In the genomic region with DNA sequence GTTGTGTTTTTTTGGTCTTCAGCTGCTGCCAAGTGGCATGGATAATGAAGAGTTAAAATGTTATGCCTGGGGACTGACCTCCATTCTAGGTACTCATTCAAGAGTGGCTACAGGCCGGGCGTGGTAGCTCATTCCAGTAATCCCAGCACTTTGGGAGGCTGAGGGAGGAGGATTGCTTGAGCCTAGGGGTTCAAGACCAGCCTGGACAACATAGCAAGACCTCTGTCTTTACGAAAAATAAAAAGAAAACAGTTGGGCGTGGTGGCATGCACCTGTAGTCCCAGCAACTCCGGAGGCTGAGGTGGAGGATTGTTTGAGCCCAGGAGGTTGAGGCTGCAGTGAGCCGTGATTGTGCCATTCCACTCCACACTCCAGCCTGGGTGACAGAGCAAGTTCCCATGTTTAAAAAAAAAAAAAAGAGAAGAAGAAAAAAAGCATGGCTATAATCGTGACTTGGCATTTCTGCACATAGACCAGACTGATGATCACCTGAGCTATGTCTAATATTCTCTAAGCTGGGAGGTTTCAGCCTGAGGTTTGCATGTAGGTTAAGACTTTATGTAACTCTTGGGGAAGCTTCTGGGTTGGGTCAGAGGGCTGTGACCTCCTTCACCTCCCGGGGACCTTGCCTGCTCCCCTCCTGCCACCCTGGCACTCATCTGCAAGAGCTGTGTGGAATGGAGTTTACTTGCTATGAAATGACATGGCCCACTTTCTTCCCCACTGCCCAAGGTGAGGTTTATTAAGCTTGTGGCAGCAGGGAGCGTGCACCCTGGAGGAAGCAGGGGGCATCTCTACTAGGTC, we compare ENCODE assay signal across 19 cellular contexts. TPM values are rescaled to one million over a fixed set of nuclear protein-coding genes. Genes with fewer than 3 reads are reported as not detected.
DNase-seq lines count a peak whose midpoint lies in the region; ATAC-seq and TF ChIP-seq lines count a peak whose summit lies in the region.
"Had no signal": no experiment of that assay in that cellular context is flagged by ENCODE, and none has a peak within 500 bp of the region (broad histone marks: within the 10 kb centered on the region; RNA-seq: fewer than 3 reads in every experiment).

No MANE protein-coding gene starts in this region.

- peaks cover 22 to 49% of the 10 kb centered on the region in 2 donors for H3K9me3 Mint-ChIP-seq in stimulated activated naive CD8-positive, alpha-beta T cell treated with anti-CD3 and anti-CD28 coated beads, Interleukin-15, amount 100 ng/mL, for 72 hours
- H3K9me3 Mint-ChIP-seq in activated naive CD4-positive, alpha-beta T cell treated with anti-CD3 and anti-CD28 coated beads, Interleukin-2, amount 10 ng/mL, durations not matched to agents 7 days and 5 days: peaks cover 30% of the 10 kb centered on the region

- no peak for TF ChIP-seq EP300 in gastroesophageal sphincter (IDR thresholded peaks at IDR 0.05)

- H3K27me3 Mint-ChIP-seq in stimulated activated naive CD8-positive, alpha-beta T cell treated with anti-CD3 and anti-CD28 coated beads, Interleukin-15, amount 100 ng/mL, for 72 hours: no peaks in the 10 kb centered on the region
- no peaks in the 10 kb centered on the region for H3K27me3 Mint-ChIP-seq in activated naive CD4-positive, alpha-beta T cell treated with anti-CD3 and anti-CD28 coated beads, Interleukin-2, amount 10 ng/mL, durations not matched to agents 7 days and 5 days
- H3K27me3 Mint-ChIP-seq: central memory CD8-positive, alpha-beta T cell; naive B cell had no signal

- peaks cover 14% of the 10 kb centered on the region for H3K4me1 Mint-ChIP-seq in stimulated activated naive CD8-positive, alpha-beta T cell treated with anti-CD3 and anti-CD28 coated beads, Interleukin-15, amount 100 ng/mL, for 72 hours
- H3K4me1 Mint-ChIP-seq in activated naive CD4-positive, alpha-beta T cell treated with anti-CD3 and anti-CD28 coated beads, Interleukin-2, amount 10 ng/mL, durations not matched to agents 7 days and 5 days: no peaks in the 10 kb centered on the region
- H3K4me1 Mint-ChIP-seq: central memory CD8-positive, alpha-beta T cell; GM23338 had no signal

- H3K9me3 ChIP-seq in gastroesophageal sphincter (peaks cover 0 to 14% (median 0%) of the 10 kb centered on the region in 3 donors), psoas muscle (peaks cover 6% of the 10 kb centered on the region)

- intact Hi-C loops in psoas muscle (cut with DNase I): no loop called here

- H3K4me1 ChIP-seq in gastroesophageal sphincter (peaks cover 0 to 34% (median 10%) of the 10 kb centered on the region in 3 donors), psoas muscle (peaks cover 18% of the 10 kb centered on the region)

- peak; percentile 34 for ATAC-seq in stimulated activated naive CD8-positive, alpha-beta T cell treated with anti-CD3 and anti-CD28 coated beads, Interleukin-15, amount 100 ng/mL, for 72 hours
- ATAC-seq in stimulated activated naive CD8-positive, alpha-beta T cell treated with anti-CD3 and anti-CD28 coated beads, Interleukin-15, Interleukin-2, amounts not matched to agents 100 U/mL and 50 U/mL, for 24 hours: no peak
- ATAC-seq in gastroesophageal sphincter (peak; percentile 20), psoas muscle (no peak)
- ATAC-seq: GM23338 had no signal

- peak overlapping the region in 3 of 4 donors; percentile 78 to 79 (median 78) for H3K27ac ChIP-seq in gastroesophageal sphincter
- H3K27ac ChIP-seq in psoas muscle: peak overlapping the region; percentile 30

- no peaks in the 10 kb centered on the region for H3K27me3 ChIP-seq in gastroesophageal sphincter
- no peaks in the 10 kb centered on the region for H3K27me3 ChIP-seq in psoas muscle (ENCODE audit: insufficient read depth in 3 of 3, low read length in 2 of 3)
- H3K27me3 ChIP-seq: MG63 had no signal

- TF ChIP-seq POLR2A in gastroesophageal sphincter (IDR thresholded peaks at IDR 0.05): no peak

- H3K36me3 ChIP-seq in gastroesophageal sphincter (peaks cover 0 to 59% of the 10 kb centered on the region in 2 donors), psoas muscle (ENCODE audit: insufficient read depth in 1 of 2, low read depth in 1 of 2) (peaks cover 0 to 41% of the 10 kb centered on the region in 2 donors)

- H3K36me3 Mint-ChIP-seq in activated naive CD4-positive, alpha-beta T cell treated with anti-CD3 and anti-CD28 coated beads, Interleukin-2, amount 10 ng/mL, durations not matched to agents 7 days and 5 days: peaks cover 53% of the 10 kb centered on the region

- CTCF ChIA-PET in activated naive CD4-positive, alpha-beta T cell treated with anti-CD3 and anti-CD28 coated beads, Interleukin-2, amount 10 ng/mL, durations not matched to agents 7 days and 5 days (lab: Charles Lee): no interaction called here

- 48 to 77% methylated on average over 3 to 7 of the region's 9 CpGs for WGBS in gastroesophageal sphincter (ENCODE audit: low coverage in 1 of 2), 2 donors
- WGBS in psoas muscle, 3 donors: 78 to 79% (median 79%) methylated on average over 9 of the region's 9 CpGs

- peak overlapping the region in 1 of 2 donors; percentile 9 for H3K27ac Mint-ChIP-seq in stimulated activated naive CD8-positive, alpha-beta T cell treated with anti-CD3 and anti-CD28 coated beads, Interleukin-15, amount 100 ng/mL, for 72 hours
- no peak overlapping the region for H3K27ac Mint-ChIP-seq in activated naive CD4-positive, alpha-beta T cell treated with anti-CD3 and anti-CD28 coated beads, Interleukin-2, amount 10 ng/mL, durations not matched to agents 7 days and 5 days
- H3K27ac Mint-ChIP-seq: GM23338, naive B cell had no signal

- H3K4me3 ChIP-seq in gastroesophageal sphincter: no peak overlapping the region
- no peak overlapping the region for H3K4me3 ChIP-seq in psoas muscle
- H3K4me3 ChIP-seq: GM23338, MG63 had no signal

- no peak overlapping the region for H3K4me3 Mint-ChIP-seq in stimulated activated naive CD8-positive, alpha-beta T cell treated with anti-CD3 and anti-CD28 coated beads, Interleukin-15, amount 100 ng/mL, for 72 hours
- no peak overlapping the region for H3K4me3 Mint-ChIP-seq in activated naive CD4-positive, alpha-beta T cell treated with anti-CD3 and anti-CD28 coated beads, Interleukin-2, amount 10 ng/mL, durations not matched to agents 7 days and 5 days
- H3K4me3 Mint-ChIP-seq: central memory CD8-positive, alpha-beta T cell; GM23338 had no signal

- TF ChIP-seq CTCF in gastroesophageal sphincter (IDR thresholded peaks at IDR 0.05) (no peak), psoas muscle (IDR thresholded peaks at IDR 0.05) (no peak)

- DNase-seq in stimulated activated naive CD8-positive, alpha-beta T cell treated with anti-CD3 and anti-CD28 coated beads, Interleukin-15, amount 100 ng/mL, for 72 hours: no peak
- DNase-seq in stimulated activated naive CD8-positive, alpha-beta T cell treated with anti-CD3 and anti-CD28 coated beads, Interleukin-15, Interleukin-2, amounts not matched to agents 100 U/mL and 50 U/mL, for 24 hours: no peak
- DNase-seq in psoas muscle (no peak), NCI-H128 (lab: John Stamatoyannopoulos, UW; ENCODE audit: unreplicated experiment) (no peak), putamen (ENCODE audit: low spot score) (no peak), AG08396 (ENCODE audit: low spot score) (no peak)
- DNase-seq in activated naive CD4-positive, alpha-beta T cell treated with anti-CD3 and anti-CD28 coated beads, Interleukin-2, amount 10 ng/mL, durations not matched to agents 7 days and 5 days: no peak
- DNase-seq: activated effector memory CD4-positive, alpha-beta T cell treated with anti-CD3 and anti-CD28 coated beads, Interleukin-2, amount 50 U/mL, for 16 hours; mesenchymal stem cell; MG63; naive B cell; NCI-H1436 treated with DMSO at 0.1 percent for 48 hours; NCI-H2171; NCI-H69; small intestine; stimulated activated CD4-positive, alpha-beta T cell treated with anti-CD3 and anti-CD28 coated beads, Interleukin-2, amount 100 ng/mL, for 48 hours had no signal

RNA-seq across cellular contexts. Expression of a gene that starts 51.3 kb away (rescaled TPM):
- total RNA-seq in gastroesophageal sphincter (100 to 1,000 TPM; 115 to 211 (median 186) TPM), psoas muscle (10 to 100 TPM; 21.7 to 78.7 (median 54.9) TPM)
- 10 to 100 TPM; 27.2 to 65.1 (median 28.3) TPM for polyA plus RNA-seq in psoas muscle

Comparison
In these comparisons a context has a peak if more than half of its experiments do, and no peak if none do; other contexts are left out.
1. ATAC-seq: peak in stimulated activated naive CD8-positive, alpha-beta T cell treated with anti-CD3 and anti-CD28 coated beads, Interleukin-15, amount 100 ng/mL, for 72 hours (single experiment) and gastroesophageal sphincter (single experiment); none in stimulated activated naive CD8-positive, alpha-beta T cell treated with anti-CD3 and anti-CD28 coated beads, Interleukin-15, Interleukin-2, amounts not matched to agents 100 U/mL and 50 U/mL, for 24 hours (single experiment) and psoas muscle (0 of 4).